In the genomic region with DNA sequence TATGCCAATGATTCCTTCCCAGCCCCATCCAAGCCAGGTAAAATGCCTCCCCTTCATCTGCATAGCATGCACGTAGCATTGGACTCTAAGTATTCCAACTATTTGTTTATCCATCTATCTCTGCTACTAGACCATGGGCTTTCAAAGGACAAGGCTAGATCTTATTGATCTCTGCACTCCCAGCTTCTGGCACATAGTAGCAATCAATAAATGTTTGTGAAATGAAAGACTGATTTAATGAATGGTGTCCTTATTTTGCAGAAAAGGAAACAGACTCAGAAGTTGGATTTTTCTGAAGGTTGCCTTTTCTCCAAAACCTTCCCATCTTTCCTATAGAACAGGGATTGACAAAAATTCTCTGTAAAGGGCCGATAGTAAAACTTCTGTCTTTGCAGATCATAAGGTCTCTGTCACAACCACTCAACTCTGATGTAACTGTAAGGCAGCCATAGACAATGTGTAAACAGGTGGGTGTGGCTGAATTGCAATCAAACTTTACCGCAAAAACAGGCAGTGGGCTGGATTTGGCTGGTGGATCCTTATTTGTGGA, we compare ENCODE assay signal across 32 cellular contexts.
"Had no signal": no experiment of that assay in that cellular context is flagged by ENCODE, and none has a peak within 500 bp of the region (broad histone marks: within the 10 kb centered on the region; RNA-seq: fewer than 3 reads in every experiment).

No MANE protein-coding gene starts in this region.

- H3K4me3 Mint-ChIP-seq: activated naive CD4-positive, alpha-beta T cell treated with anti-CD3 and anti-CD28 coated beads, Interleukin-2, amount 10 ng/mL, durations not matched to agents 7 days and 5 days; activated naive CD8-positive, alpha-beta T cell treated with anti-CD3 and anti-CD28 coated beads, Interleukin-2, amount 10 ng/mL, durations not matched to agents 7 days and 5 days; activated T-cell treated with anti-CD3 and anti-CD28 coated beads, Interleukin-2, amount 50 U/mL, for 24 hours; effector memory CD8-positive, alpha-beta T cell; immature natural killer cell; natural killer cell treated with Interleukin-12 subunit alpha and Interleukin-12 subunit beta and Interleukin-15 and Interleukin-18, amount 100 ng/mL, for 72 hours; T-helper 17 cell had no signal

- H3K9me3 ChIP-seq: ascending aorta, esophagus muscularis mucosa, heart left ventricle, lower lobe of right lung, transverse colon, uterus had no signal

- H3K4me1 Mint-ChIP-seq: activated naive CD4-positive, alpha-beta T cell treated with anti-CD3 and anti-CD28 coated beads, Interleukin-2, amount 10 ng/mL, durations not matched to agents 7 days and 5 days; activated naive CD8-positive, alpha-beta T cell treated with anti-CD3 and anti-CD28 coated beads, Interleukin-2, amount 10 ng/mL, durations not matched to agents 7 days and 5 days; T-helper 17 cell had no signal

- H3K27ac Mint-ChIP-seq: activated naive CD4-positive, alpha-beta T cell treated with anti-CD3 and anti-CD28 coated beads, Interleukin-2, amount 10 ng/mL, durations not matched to agents 7 days and 5 days; activated naive CD8-positive, alpha-beta T cell treated with anti-CD3 and anti-CD28 coated beads, Interleukin-2, amount 10 ng/mL, durations not matched to agents 7 days and 5 days; activated T-cell treated with anti-CD3 and anti-CD28 coated beads, Interleukin-2, amount 50 U/mL, for 24 hours; effector memory CD8-positive, alpha-beta T cell; immature natural killer cell; natural killer cell treated with Interleukin-12 subunit alpha and Interleukin-12 subunit beta and Interleukin-15 and Interleukin-18, amount 100 ng/mL, for 72 hours; T-helper 17 cell had no signal

- H3K9me3 Mint-ChIP-seq: activated naive CD4-positive, alpha-beta T cell treated with anti-CD3 and anti-CD28 coated beads, Interleukin-2, amount 10 ng/mL, durations not matched to agents 7 days and 5 days; activated T-cell treated with anti-CD3 and anti-CD28 coated beads, Interleukin-2, amount 50 U/mL, for 24 hours had no signal

- H3K27me3 ChIP-seq: ascending aorta, brain microvascular endothelial cell, foreskin keratinocyte, uterus had no signal

- H3K4me3 ChIP-seq: ascending aorta, esophagus muscularis mucosa, heart left ventricle, lower lobe of right lung, spleen, transverse colon, uterus had no signal

- DNase-seq: activated CD4-positive, alpha-beta T cell treated with anti-CD3 and anti-CD28 coated beads for 48 hours; activated CD4-positive, alpha-beta T cell treated with anti-CD3 and anti-CD28 coated beads, Interleukin-2, amount 50 U/mL, for 48 hours; activated CD8-positive, alpha-beta memory T cell treated with anti-CD3 and anti-CD28 coated beads, Interleukin-2, amount 50 U/mL, for 48 hours; activated gamma-delta T cell; activated naive CD4-positive, alpha-beta T cell treated with anti-CD3 and anti-CD28 coated beads, Interleukin-2, amount 10 ng/mL, durations not matched to agents 7 days and 5 days; activated naive CD8-positive, alpha-beta T cell treated with anti-CD3 and anti-CD28 coated beads, Interleukin-2, amount 10 ng/mL, durations not matched to agents 7 days and 5 days; activated T-cell treated with anti-CD3 and anti-CD28 coated beads, Interleukin-2, amount 50 U/mL, for 24 hours; brain microvascular endothelial cell; cortex of kidney; effector memory CD8-positive, alpha-beta T cell; foreskin keratinocyte; heart left ventricle; hypothalamus; immature natural killer cell; kidney; left colon; lower lobe of right lung; mesendoderm; posterior cingulate gyrus; right cardiac atrium; spleen; stimulated activated CD4-positive, alpha-beta T cell treated with anti-CD3 and anti-CD28 coated beads, Interleukin-2, amount 100 ng/mL, for 48 hours; stimulated activated naive CD4-positive, alpha-beta T cell treated with Interleukin-2 at 50 U/mL for 16 hours; T-helper 17 cell; T1000; transverse colon; uterus; WERI-Rb-1 had no signal

- H3K4me1 ChIP-seq: ascending aorta, esophagus muscularis mucosa, heart left ventricle, lower lobe of right lung, spleen, transverse colon, uterus had no signal

- ATAC-seq: activated CD4-positive, CD25-positive, alpha-beta regulatory T cell treated with anti-CD3 and anti-CD28 coated beads, Interleukin-2, amount 50 U/mL, for 24 hours; effector memory CD8-positive, alpha-beta T cell; foreskin keratinocyte; heart left ventricle; left colon; natural killer cell treated with Interleukin-12 subunit alpha and Interleukin-12 subunit beta and Interleukin-15 and Interleukin-18, amount 100 ng/mL, for 72 hours; right cardiac atrium; T-helper 17 cell had no signal

- H3K27ac ChIP-seq: ascending aorta, brain microvascular endothelial cell, esophagus muscularis mucosa, foreskin keratinocyte, heart left ventricle, lower lobe of right lung, spleen, transverse colon, uterus, WERI-Rb-1 had no signal

- H3K36me3 Mint-ChIP-seq: activated naive CD4-positive, alpha-beta T cell treated with anti-CD3 and anti-CD28 coated beads, Interleukin-2, amount 10 ng/mL, durations not matched to agents 7 days and 5 days; activated naive CD8-positive, alpha-beta T cell treated with anti-CD3 and anti-CD28 coated beads, Interleukin-2, amount 10 ng/mL, durations not matched to agents 7 days and 5 days had no signal

- H3K36me3 ChIP-seq: ascending aorta, brain microvascular endothelial cell, esophagus muscularis mucosa, heart left ventricle, lower lobe of right lung, spleen, transverse colon, uterus, WERI-Rb-1 had no signal
